In genomic region chr18:5542393-5543035, GRCh38 we compare ENCODE assay signal across 9 cellular contexts. TPM values are rescaled to one million over a fixed set of nuclear protein-coding genes. Genes with fewer than 3 reads are reported as not detected.
DNase-seq lines count a peak whose midpoint lies in the region; ATAC-seq, FAIRE-seq and TF ChIP-seq lines count a peak whose summit lies in the region.
"Had no signal": no experiment of that assay in that cellular context is flagged by ENCODE, and none has a peak within 500 bp of the region (broad histone marks: within the 10 kb centered on the region; RNA-seq: fewer than 3 reads in every experiment).

No MANE protein-coding gene starts in this region.

- no peak overlapping the region for H3K4me3 Mint-ChIP-seq in stimulated activated effector memory CD8-positive, alpha-beta T cell treated with anti-CD3 and anti-CD28 coated beads, Interleukin-12 subunit alpha, Interleukin-12 subunit beta, amount 100 ng/mL, for 72 hours

- no peaks in the 10 kb centered on the region for H3K4me1 Mint-ChIP-seq in stimulated activated effector memory CD8-positive, alpha-beta T cell treated with anti-CD3 and anti-CD28 coated beads, Interleukin-12 subunit alpha, Interleukin-12 subunit beta, amount 100 ng/mL, for 72 hours

- no peaks in the 10 kb centered on the region for H3K9me3 Mint-ChIP-seq in stimulated activated effector memory CD8-positive, alpha-beta T cell treated with anti-CD3 and anti-CD28 coated beads, Interleukin-12 subunit alpha, Interleukin-12 subunit beta, amount 100 ng/mL, for 72 hours

- peak overlapping the region; percentile 73 for H3K4me2 ChIP-seq in A549

- no peak for TF ChIP-seq EP300 in A549 (IDR thresholded peaks at IDR 0.05)

- H3K36me3 ChIP-seq in HUES64 (ENCODE audit: insufficient read depth, low read length) (no peaks in the 10 kb centered on the region), colonic mucosa (no peaks in the 10 kb centered on the region), lung (ENCODE audit: control insufficient read depth in 2 of 2, insufficient read depth in 2 of 2, low read length in 2 of 2) (no peaks in the 10 kb centered on the region)
- H3K36me3 ChIP-seq: neutrophil had no signal

- in situ Hi-C loops in GM13977 (cut with MboI; ENCODE audit: low pct_unique_long_range_greater_than_20kb, low sequenced_read_pairs, unreplicated experiment), result no loop called here

- TF ChIP-seq CTCF in A549 (IDR thresholded peaks at IDR 0.05) (no peak), colonic mucosa (IDR thresholded peaks at IDR 0.05) (no peak), lung (IDR thresholded peaks at IDR 0.05; ENCODE audit: control extremely low read depth, extremely low read depth) (no peak), GM13977 (IDR thresholded peaks at IDR 0.05; ENCODE audit: extremely low read depth, insufficient read depth, missing control alignments) (no peak)

- ATAC-seq in A549 (no peak), lung (ENCODE audit: insufficient read depth, low FRiP score) (no peak), GM19397 (IDR thresholded peaks at IDR 0.05; ENCODE audit: unreplicated experiment) (no peak)
- no peak for ATAC-seq in stimulated activated effector memory CD8-positive, alpha-beta T cell treated with anti-CD3 and anti-CD28 coated beads, Interleukin-12 subunit alpha, Interleukin-12 subunit beta, amount 100 ng/mL, for 72 hours

- H3K9ac ChIP-seq in HUES64 (ENCODE audit: low read depth, low read length), result peak overlapping the region; percentile 70
- peak overlapping the region in 1 of 2 donors; percentile 64 for H3K9ac ChIP-seq in colonic mucosa (ENCODE audit: low read depth in 2 of 2, low read length in 2 of 2)

- H3K36me3 Mint-ChIP-seq in stimulated activated effector memory CD8-positive, alpha-beta T cell treated with anti-CD3 and anti-CD28 coated beads, Interleukin-12 subunit alpha, Interleukin-12 subunit beta, amount 100 ng/mL, for 72 hours, result no peaks in the 10 kb centered on the region

- POLR2A ChIA-PET in A549 (lab: Yijun Ruan, JAX), result no interaction called here

- no peak for TF ChIP-seq POLR2A in A549 (IDR thresholded peaks at IDR 0.05; ENCODE audit: low read length)

- peak overlapping the region; percentile 37; the same call in 2 of the 3 replicates for H3K4me3 ChIP-seq in A549
- peak overlapping the region; percentile 73 for H3K4me3 ChIP-seq in HUES64 (ENCODE audit: low read length)
- H3K4me3 ChIP-seq in colonic mucosa, result peak overlapping the region; percentile 41
- H3K4me3 ChIP-seq in lung, result peak overlapping the region; percentile 68

- DNase-seq in A549 (ENCODE audit: low read depth in 1 of 2, low spot score in 1 of 2) (no peak), colonic mucosa (peak; percentile 20), lung (ENCODE audit: low spot score) (no peak), GM13977 (ENCODE audit: low spot score) (no peak)
- DNase-seq in stimulated activated CD4-positive, alpha-beta T cell treated with anti-CD3 and anti-CD28 coated beads, Interleukin-2, amount 100 ng/mL, for 24 hours, result no peak
- no peak for DNase-seq in stimulated activated effector memory CD8-positive, alpha-beta T cell treated with anti-CD3 and anti-CD28 coated beads, Interleukin-12 subunit alpha, Interleukin-12 subunit beta, amount 100 ng/mL, for 72 hours (ENCODE audit: low spot score in 2 of 2)

- H3K9me3 ChIP-seq in A549 (no peaks in the 10 kb centered on the region), HUES64 (ENCODE audit: insufficient read depth, low read depth, low read length) (no peaks in the 10 kb centered on the region), colonic mucosa (no peaks in the 10 kb centered on the region), lung (ENCODE audit: control insufficient read depth in 2 of 2, insufficient read depth in 1 of 2, low read length in 1 of 2) (no peaks in the 10 kb centered on the region)
- H3K9me3 ChIP-seq: neutrophil had no signal

- WGBS in A549 (ENCODE audit: missing lambda C conversion rate), result under 1% methylated on average over 13 of the region's 23 CpGs
- under 1% methylated on average over 21 of the region's 23 CpGs for WGBS in HUES64
- WGBS in lung, 2 donors, result 3 to 5% methylated on average over 23 of the region's 23 CpGs

- CTCF ChIA-PET in A549 (lab: Yijun Ruan, JAX), result no interaction called here

- H3K27ac Mint-ChIP-seq in stimulated activated effector memory CD8-positive, alpha-beta T cell treated with anti-CD3 and anti-CD28 coated beads, Interleukin-12 subunit alpha, Interleukin-12 subunit beta, amount 100 ng/mL, for 72 hours, result no peak overlapping the region

- FAIRE-seq in A549 (lab: Jason Lieb, UNC), result no peak

- H3K4me1 ChIP-seq in A549 (no peaks in the 10 kb centered on the region), HUES64 (ENCODE audit: insufficient read depth, low read length) (peaks cover 27% of the 10 kb centered on the region), colonic mucosa (no peaks in the 10 kb centered on the region), lung (ENCODE audit: control insufficient read depth in 2 of 2, insufficient read depth in 2 of 2, low read length in 2 of 2) (peaks cover 2 to 7% of the 10 kb centered on the region in 2 donors)

- intact Hi-C loops in colonic mucosa (cut with DNase I), result no loop called here

- no peak overlapping the region for H3K27ac ChIP-seq in A549
- no peak overlapping the region; the same call in 1 of the 2 replicates for H3K27ac ChIP-seq in HUES64 (ENCODE audit: low read depth, low read length)
- H3K27ac ChIP-seq in colonic mucosa, result peak overlapping the region; percentile 36
- H3K27ac ChIP-seq in lung (ENCODE audit: low read depth in 1 of 2, low read length in 1 of 2), result peak overlapping the region; percentile 36 to 67
- H3K27ac ChIP-seq: neutrophil had no signal

- TF ChIP-seq RAD21 in A549 (conservative IDR thresholded peaks at IDR 0.05 in 1 of 2, IDR thresholded peaks at IDR 0.05 in 1 of 2), result no peak

- H3K27me3 ChIP-seq in HUES64 (ENCODE audit: insufficient read depth, low read length), result peaks cover 41% of the 10 kb centered on the region
- peaks cover 5% of the 10 kb centered on the region for H3K27me3 ChIP-seq in colonic mucosa
- no peaks in the 10 kb centered on the region for H3K27me3 ChIP-seq in lung (ENCODE audit: control insufficient read depth, insufficient read depth)

TF ChIP-seq in A549, 52 proteins besides CTCF, POLR2A, EP300 and RAD21:
- TF ChIP-seq HOXB5 (CRISPR knock-in tag; IDR thresholded peaks at IDR 0.05) (no peak), NPAS2 (CRISPR knock-in tag; IDR thresholded peaks at IDR 0.05; ENCODE audit: borderline replicate concordance) (no peak), SREBF2 (IDR thresholded peaks at IDR 0.05) (no peak), CEBPB (IDR thresholded peaks at IDR 0.05) (no peak), FOSB (CRISPR knock-in tag; IDR thresholded peaks at IDR 0.05) (no peak), RFX5 (IDR thresholded peaks at IDR 0.05) (no peak), FOSL2 (IDR thresholded peaks at IDR 0.05) (no peak), FOSL2 (CRISPR knock-in tag; IDR thresholded peaks at IDR 0.05) (no peak), BCL3 (IDR thresholded peaks at IDR 0.05) (no peak), MAFK (IDR thresholded peaks at IDR 0.05; ENCODE audit: partially characterized antibody) (no peak), HOXB13 (CRISPR knock-in tag; IDR thresholded peaks at IDR 0.05; ENCODE audit: low read depth) (no peak), NR3C1 (IDR thresholded peaks at IDR 0.05) (no peak), CHD2 (IDR thresholded peaks at IDR 0.05; ENCODE audit: low read length, partially characterized antibody) (no peak), EHMT2 (IDR thresholded peaks at IDR 0.05; ENCODE audit: low read depth) (no peak), ESRRA (IDR thresholded peaks at IDR 0.05; ENCODE audit: borderline replicate concordance, low read length) (no peak)
- TF ChIP-seq, protein P1, sequence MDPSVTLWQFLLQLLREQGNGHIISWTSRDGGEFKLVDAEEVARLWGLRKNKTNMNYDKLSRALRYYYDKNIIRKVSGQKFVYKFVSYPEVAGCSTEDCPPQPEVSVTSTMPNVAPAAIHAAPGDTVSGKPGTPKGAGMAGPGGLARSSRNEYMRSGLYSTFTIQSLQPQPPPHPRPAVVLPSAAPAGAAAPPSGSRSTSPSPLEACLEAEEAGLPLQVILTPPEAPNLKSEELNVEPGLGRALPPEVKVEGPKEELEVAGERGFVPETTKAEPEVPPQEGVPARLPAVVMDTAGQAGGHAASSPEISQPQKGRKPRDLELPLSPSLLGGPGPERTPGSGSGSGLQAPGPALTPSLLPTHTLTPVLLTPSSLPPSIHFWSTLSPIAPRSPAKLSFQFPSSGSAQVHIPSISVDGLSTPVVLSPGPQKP (IDR thresholded peaks at IDR 0.05; ENCODE audit: low read depth, low read length), result no peak
- TF ChIP-seq, protein P2, sequence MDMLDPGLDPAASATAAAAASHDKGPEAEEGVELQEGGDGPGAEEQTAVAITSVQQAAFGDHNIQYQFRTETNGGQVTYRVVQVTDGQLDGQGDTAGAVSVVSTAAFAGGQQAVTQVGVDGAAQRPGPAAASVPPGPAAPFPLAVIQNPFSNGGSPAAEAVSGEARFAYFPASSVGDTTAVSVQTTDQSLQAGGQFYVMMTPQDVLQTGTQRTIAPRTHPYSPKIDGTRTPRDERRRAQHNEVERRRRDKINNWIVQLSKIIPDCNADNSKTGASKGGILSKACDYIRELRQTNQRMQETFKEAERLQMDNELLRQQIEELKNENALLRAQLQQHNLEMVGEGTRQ (IDR thresholded peaks at IDR 0.05), result no peak

RNA-seq across cellular contexts. Expression of gene EPB41L3, which starts 1.3 kb away (rescaled TPM):
- 0.90 and 1.00 TPM in 2 replicates for polyA plus RNA-seq in A549 (2011; rRNA removed)
- 0.83 and 1.5 TPM in 2 replicates for polyA plus RNA-seq in A549 (2012; cell fraction: cytosol; rRNA removed)
- 0.47 and 0.78 TPM in 2 replicates for polyA plus RNA-seq in A549 (2012; cell fraction: nucleus; rRNA removed)
- 0.37 to 0.46 TPM (median 0.37 TPM) in 3 replicates for polyA plus RNA-seq in A549 (2017; fragmentation: RNase III; extraction: RNeasy Plus Mini Kit Qiagen cat#74134 plus additional on column Dnase treatment)
- 2.4 TPM in 2 replicates for polyA minus RNA-seq in A549 (2011; rRNA and poly(A)+ RNA removed)
- polyA plus RNA-seq in HUES64 (2013, experiment 1 of 2), result 20.7 TPM
- polyA plus RNA-seq in HUES64 (2013, experiment 2 of 2), result 24.2 TPM
- total RNA-seq in colonic mucosa, result 10 to 100 TPM; 43.3 to 78.0 TPM
- total RNA-seq in lung, result 10 to 100 TPM; 37.3 to 64.0 TPM
- polyA plus RNA-seq in lung, result 10 to 100 TPM; 19.0 to 42.4 TPM

Comparison
In these comparisons a context has a peak if more than half of its experiments do, and no peak if none do; other contexts are left out.
1. H3K27ac ChIP-seq: peak in colonic mucosa (single experiment) and lung (2 of 2); none in A549 (0 of 2) and HUES64 (single experiment).
2. Peak in every context shown above with its lines, with median percentiles within 50 percentile points of each other: H3K4me3 ChIP-seq.